ENCODE assay signal across 28 cellular contexts in genomic region chr3:36695113-36695768, GRCh38.
"Had no signal": no experiment of that assay in that cellular context is flagged by ENCODE, and none has a peak within 500 bp of the region (broad histone marks: within the 10 kb centered on the region; RNA-seq: fewer than 3 reads in every experiment).

No MANE protein-coding gene starts in this region.

- H3K36me3 ChIP-seq: heart right ventricle, neural progenitor cell, right atrium auricular region, tibial nerve had no signal

- H3K9me3 Mint-ChIP-seq: activated CD4-positive, alpha-beta memory T cell treated with anti-CD3 and anti-CD28 coated beads for 36 hours; activated naive CD4-positive, alpha-beta T cell treated with anti-CD3 and anti-CD28 coated beads, Interleukin-2, amount 10 ng/mL, durations not matched to agents 7 days and 5 days; activated naive CD8-positive, alpha-beta T cell treated with anti-CD3 and anti-CD28 coated beads, Interleukin-2, amount 10 ng/mL, durations not matched to agents 7 days and 5 days; activated T-cell treated with anti-CD3 and anti-CD28 coated beads, Interleukin-2, amount 50 U/mL, for 24 hours; central memory CD8-positive, alpha-beta T cell; natural killer cell; T-helper 2 cell treated with Interferon-gamma antibody and Interleukin-4, amounts not matched to agents 5 μg/mL and 100 μg/mL, for 36 hours had no signal

- H3K27me3 ChIP-seq: foreskin keratinocyte, heart right ventricle, neural progenitor cell, right atrium auricular region, tibial nerve had no signal

- H3K4me3 Mint-ChIP-seq: activated CD4-positive, alpha-beta memory T cell treated with anti-CD3 and anti-CD28 coated beads for 36 hours; activated naive CD4-positive, alpha-beta T cell treated with anti-CD3 and anti-CD28 coated beads, Interleukin-2, amount 10 ng/mL, durations not matched to agents 7 days and 5 days; activated naive CD8-positive, alpha-beta T cell treated with anti-CD3 and anti-CD28 coated beads, Interleukin-2, amount 10 ng/mL, durations not matched to agents 7 days and 5 days; activated T-cell treated with anti-CD3 and anti-CD28 coated beads, Interleukin-2, amount 50 U/mL, for 24 hours; central memory CD8-positive, alpha-beta T cell; natural killer cell; neural progenitor cell; T-helper 2 cell treated with Interferon-gamma antibody and Interleukin-4, amounts not matched to agents 5 μg/mL and 100 μg/mL, for 36 hours had no signal

- H3K4me3 ChIP-seq: heart right ventricle, neural progenitor cell, right atrium auricular region, tibial nerve had no signal

- H3K4me1 ChIP-seq: heart right ventricle, neural progenitor cell, right atrium auricular region, tibial nerve had no signal

- H3K27ac Mint-ChIP-seq: activated CD4-positive, alpha-beta memory T cell treated with anti-CD3 and anti-CD28 coated beads for 36 hours; activated naive CD4-positive, alpha-beta T cell treated with anti-CD3 and anti-CD28 coated beads, Interleukin-2, amount 10 ng/mL, durations not matched to agents 7 days and 5 days; activated naive CD8-positive, alpha-beta T cell treated with anti-CD3 and anti-CD28 coated beads, Interleukin-2, amount 10 ng/mL, durations not matched to agents 7 days and 5 days; activated T-cell treated with anti-CD3 and anti-CD28 coated beads, Interleukin-2, amount 50 U/mL, for 24 hours; natural killer cell; neural progenitor cell; T-helper 2 cell treated with Interferon-gamma antibody and Interleukin-4, amounts not matched to agents 5 μg/mL and 100 μg/mL, for 36 hours had no signal

- H2AFZ ChIP-seq: neural progenitor cell had no signal

- H3K4me2 ChIP-seq: neural progenitor cell had no signal

- FAIRE-seq: colon, endometrium, urothelium cell line had no signal

- H3K4me1 Mint-ChIP-seq: activated naive CD4-positive, alpha-beta T cell treated with anti-CD3 and anti-CD28 coated beads, Interleukin-2, amount 10 ng/mL, durations not matched to agents 7 days and 5 days; activated naive CD8-positive, alpha-beta T cell treated with anti-CD3 and anti-CD28 coated beads, Interleukin-2, amount 10 ng/mL, durations not matched to agents 7 days and 5 days; central memory CD8-positive, alpha-beta T cell; natural killer cell; neural progenitor cell had no signal

- H3K9me3 ChIP-seq: right atrium auricular region, tibial nerve had no signal

- H3K9ac ChIP-seq: neural progenitor cell had no signal

- H3K27ac ChIP-seq: foreskin keratinocyte, heart right ventricle, neural progenitor cell, right atrium auricular region, tibial nerve, VCaP had no signal

- H3K36me3 Mint-ChIP-seq: activated CD4-positive, alpha-beta memory T cell treated with anti-CD3 and anti-CD28 coated beads for 36 hours; activated naive CD4-positive, alpha-beta T cell treated with anti-CD3 and anti-CD28 coated beads, Interleukin-2, amount 10 ng/mL, durations not matched to agents 7 days and 5 days; activated naive CD8-positive, alpha-beta T cell treated with anti-CD3 and anti-CD28 coated beads, Interleukin-2, amount 10 ng/mL, durations not matched to agents 7 days and 5 days; natural killer cell; neural progenitor cell had no signal

- ATAC-seq: heart right ventricle, left colon, natural killer cell had no signal

- DNase-seq: activated CD4-positive, alpha-beta memory T cell treated with anti-CD3 and anti-CD28 coated beads for 36 hours; activated CD4-positive, alpha-beta T cell treated with anti-CD3 and anti-CD28 coated beads for 48 hours; activated CD8-positive, alpha-beta memory T cell treated with anti-CD3 and anti-CD28 coated beads, Interleukin-2, amount 50 U/mL, for 48 hours; activated gamma-delta T cell; activated naive CD4-positive, alpha-beta T cell treated with anti-CD3 and anti-CD28 coated beads, Interleukin-2, amount 10 ng/mL, durations not matched to agents 7 days and 5 days; activated naive CD8-positive, alpha-beta T cell treated with anti-CD3 and anti-CD28 coated beads, Interleukin-2, amount 10 ng/mL, durations not matched to agents 7 days and 5 days; activated T-cell treated with anti-CD3 and anti-CD28 coated beads, Interleukin-2, amount 50 U/mL, for 24 hours; amniotic stem cell; dermis blood vessel endothelial cell; effector CD4-positive, alpha-beta T cell; heart right ventricle; islet precursor cell; left colon; mesendoderm; natural killer cell; occipital lobe; stimulated activated naive CD4-positive, alpha-beta T cell; T-helper 1 cell had no signal

- H3K27me3 Mint-ChIP-seq: activated naive CD4-positive, alpha-beta T cell treated with anti-CD3 and anti-CD28 coated beads, Interleukin-2, amount 10 ng/mL, durations not matched to agents 7 days and 5 days; activated T-cell treated with anti-CD3 and anti-CD28 coated beads, Interleukin-2, amount 50 U/mL, for 24 hours had no signal
